8 cellular contexts compared by ENCODE assay signal in genomic region chr19:1260749-1261511, GRCh38. TPM values are rescaled to one million over a fixed set of nuclear protein-coding genes. Genes with fewer than 3 reads are reported as not detected.
A peak's percentile ranks its signal among the peaks of the same experiment; 100 is the strongest.
DNase-seq lines count a peak whose midpoint lies in the region; ATAC-seq and TF ChIP-seq lines count a peak whose summit lies in the region.

No MANE protein-coding gene starts in this region.

- peak overlapping the region; percentile 97 for H3K27ac Mint-ChIP-seq in Calu3 (ENCODE audit: unreplicated experiment)

- peaks cover 29% of the 10 kb centered on the region for H3K4me1 Mint-ChIP-seq in Calu3 (ENCODE audit: low read depth, unreplicated experiment)

- peak overlapping the region; percentile 89 for H3K4me3 ChIP-seq in Jurkat, Clone E6-1 (ENCODE audit: low read length)

- BruUV-seq in Calu3 (replicated peaks; lab: Mats Ljungman, UMichigan) = no TSS peak

- peak overlapping the region; percentile 99 for H3K27ac ChIP-seq in epithelial cell of prostate

- intact Hi-C loops in Calu3 (cut with micrococcal nuclease; ENCODE audit: unreplicated experiment) = no loop called here

- H3K36me3 Mint-ChIP-seq in Calu3 (ENCODE audit: insufficient read depth, unreplicated experiment) = peaks cover 81% of the 10 kb centered on the region

- no peaks in the 10 kb centered on the region for H3K27me3 Mint-ChIP-seq in Calu3 (ENCODE audit: unreplicated experiment)

- DNase-seq in Calu3 (peak; percentile 94), OCI-M1 (lab: John Stamatoyannopoulos, UW) (peak; percentile 94), activated T-cell treated with anti-CD3 and anti-CD28 coated beads for 4 hours (peak; percentile 94), epithelial cell of prostate (ENCODE audit: low read depth, low spot score) (no peak), mucosa of gallbladder (ENCODE audit: low spot score) (peak; percentile 97)
- peak; percentile 94 for DNase-seq in Jurkat, Clone E6-1 (ENCODE audit: low read depth, low spot score)
- peak; percentile 94 for DNase-seq in stimulated activated CD8-positive, alpha-beta memory T cell treated with anti-CD3 and anti-CD28 coated beads, Interleukin-4, amount 100 ng/mL, for 24 hours (ENCODE audit: low read depth)

- TF ChIP-seq CTCF in Calu3 (IDR thresholded peaks at IDR 0.05; ENCODE audit: unreplicated experiment) = no peak

- ATAC-seq in GM21526 (IDR thresholded peaks at IDR 0.05; ENCODE audit: low FRiP score, unreplicated experiment) = peak; percentile 48

- CTCF ChIA-PET in Calu3 (lab: Charles Lee) = interaction anchor here (1.2 to 1.7 kb wide), 2 partner anchors 8 to 17 kb away, joined by 4 to 6 read pairs; no protein-coding TSS in a partner anchor

- peak overlapping the region; percentile 90 for H3K4me3 Mint-ChIP-seq in Calu3 (ENCODE audit: low read depth, unreplicated experiment)

- no peaks in the 10 kb centered on the region for H3K9me3 Mint-ChIP-seq in Calu3 (ENCODE audit: low read depth, unreplicated experiment)

RNA-seq across cellular contexts. Expression of gene CIRBP, which starts 8.2 kb away (rescaled TPM):
- total RNA-seq in Calu3 (2022) (102 and 112 TPM in 2 replicates), mucosa of gallbladder (382 TPM)
- 253 TPM for polyA plus RNA-seq in Jurkat, Clone E6-1 (2012; ENCODE audit: insufficient read depth, insufficient read length)

RNA-seq across cellular contexts. Expression of gene MIDN, which starts 12.5 kb away (rescaled TPM):
- total RNA-seq in Calu3 (2022) = 61.8 and 72.4 TPM in 2 replicates
- 29.9 TPM for polyA plus RNA-seq in Jurkat, Clone E6-1 (2012; ENCODE audit: insufficient read depth, insufficient read length)
- total RNA-seq in mucosa of gallbladder = 127 TPM

RNA-seq across cellular contexts. Expression of gene FAM174C, which starts 14.4 kb away (rescaled TPM):
- total RNA-seq in Calu3 (2022) (32.9 and 34.4 TPM in 2 replicates), mucosa of gallbladder (57.6 TPM)
- 79.3 TPM for polyA plus RNA-seq in Jurkat, Clone E6-1 (2012; ENCODE audit: insufficient read depth, insufficient read length)

RNA-seq across cellular contexts. Expression of gene ATP5F1D, which starts 19.4 kb away (rescaled TPM):
- total RNA-seq in Calu3 (2022) (86.6 and 91.8 TPM in 2 replicates), mucosa of gallbladder (213 TPM)
- 286 TPM for polyA plus RNA-seq in Jurkat, Clone E6-1 (2012; ENCODE audit: insufficient read depth, insufficient read length)

RNA-seq across cellular contexts. Expression of gene CBARP, which starts 23.1 kb away (rescaled TPM):
- total RNA-seq in Calu3 (2022) (4.2 and 5.7 TPM in 2 replicates), mucosa of gallbladder (1.1 TPM)
- 4.2 TPM for polyA plus RNA-seq in Jurkat, Clone E6-1 (2012; ENCODE audit: insufficient read depth, insufficient read length)
